ENCODE assay signal across 20 cellular contexts in genomic region chr2:228599781-228600180, GRCh38.
A peak's percentile ranks its signal among the peaks of the same experiment; 100 is the strongest.
DNase-seq lines count a peak whose midpoint lies in the region; ATAC-seq and TF ChIP-seq lines count a peak whose summit lies in the region.
"Had no signal": no experiment of that assay in that cellular context is flagged by ENCODE, and none has a peak within 500 bp of the region (broad histone marks: within the 10 kb centered on the region; RNA-seq: fewer than 3 reads in every experiment).

No MANE protein-coding gene starts in this region.

- no peaks in the 10 kb centered on the region for H4K20me1 ChIP-seq in Karpas-422 (ENCODE audit: insufficient read depth, low read depth, low read length)

- H3K4me1 Mint-ChIP-seq in immature natural killer cell: no peaks in the 10 kb centered on the region

- H3K36me3 Mint-ChIP-seq in immature natural killer cell: no peaks in the 10 kb centered on the region
- H3K36me3 Mint-ChIP-seq: CD4-positive, CD25-positive, alpha-beta regulatory T cell had no signal

- no peaks in the 10 kb centered on the region for H3K27me3 Mint-ChIP-seq in immature natural killer cell (ENCODE audit: low read depth in 3 of 3)
- H3K27me3 Mint-ChIP-seq: CD4-positive, CD25-positive, alpha-beta regulatory T cell had no signal

- H3K9ac ChIP-seq in Karpas-422 (ENCODE audit: low read length): no peak overlapping the region
- H3K9ac ChIP-seq: KMS-11 had no signal

- in situ Hi-C loops in brain microvascular endothelial cell (cut with HindIII; ENCODE audit: low pct_ligation_motif_present, low sequenced_read_pairs): no loop called here

- DNase-seq in Karpas-422 (no peak), brain microvascular endothelial cell (no peak), left colon (no peak), globus pallidus (ENCODE audit: low spot score) (no peak), tibial artery (no peak), immature natural killer cell (no peak)
- DNase-seq: Caco-2; CD4-positive, CD25-positive, alpha-beta regulatory T cell; GDM1; NCI-H1417; NCI-H187; NCI-H2107; NCI-H510A; Peyer's patch had no signal

- peak overlapping the region; percentile 55; the same call in 1 of the 2 replicates for H3K27ac ChIP-seq in ACC112 (ENCODE audit: low read depth, low read length)
- peak overlapping the region; percentile 65 for H3K27ac ChIP-seq in Karpas-422 (ENCODE audit: low read length)
- peak overlapping the region; percentile 67 for H3K27ac ChIP-seq in brain microvascular endothelial cell
- H3K27ac ChIP-seq in tibial artery: no peak overlapping the region
- H3K27ac ChIP-seq: 22Rv1, KMS-11, Peyer's patch had no signal

- peaks cover 0 to 38% (median 14%) of the 10 kb centered on the region in 6 donors for H3K9me3 Mint-ChIP-seq in immature natural killer cell

- H3K36me3 ChIP-seq in ACC112 (ENCODE audit: insufficient read depth, low read length) (no peaks in the 10 kb centered on the region), Karpas-422 (ENCODE audit: insufficient read depth, low read length) (no peaks in the 10 kb centered on the region), brain microvascular endothelial cell (replicated peaks) (no peaks in the 10 kb centered on the region), tibial artery (no peaks in the 10 kb centered on the region)
- H3K36me3 ChIP-seq: Peyer's patch had no signal

- H2AFZ ChIP-seq in ACC112 (ENCODE audit: low read length, unreplicated experiment): peak overlapping the region; percentile 42
- peak overlapping the region; percentile 97 for H2AFZ ChIP-seq in Karpas-422 (ENCODE audit: low read length)

- H3K9me3 ChIP-seq in Karpas-422 (ENCODE audit: low read length) (no peaks in the 10 kb centered on the region), tibial artery (no peaks in the 10 kb centered on the region)
- H3K9me3 ChIP-seq: Caco-2, Peyer's patch had no signal

- no peak overlapping the region for H3K4me3 Mint-ChIP-seq in immature natural killer cell
- H3K4me3 Mint-ChIP-seq: CD4-positive, CD25-positive, alpha-beta regulatory T cell had no signal

- no peak overlapping the region for H3K27ac Mint-ChIP-seq in immature natural killer cell
- H3K27ac Mint-ChIP-seq: CD4-positive, CD25-positive, alpha-beta regulatory T cell had no signal

- intact Hi-C loops in left colon (cut with DNase I, micrococcal nuclease): no loop called here
- intact Hi-C loops in tibial artery (cut with DNase I; ENCODE audit: low total_unique reads): no loop called here

- no peak overlapping the region for H3K4me3 ChIP-seq in ACC112 (ENCODE audit: low read depth, low read length)
- H3K4me3 ChIP-seq in Karpas-422 (ENCODE audit: low read length): no peak overlapping the region; the same call in 1 of the 2 replicates
- H3K4me3 ChIP-seq in brain microvascular endothelial cell (ENCODE audit: low read depth, low read length): no peak overlapping the region
- no peak overlapping the region for H3K4me3 ChIP-seq in tibial artery
- H3K4me3 ChIP-seq: Peyer's patch had no signal

- peak overlapping the region; percentile 68 for H3K4me2 ChIP-seq in Karpas-422 (ENCODE audit: low read depth, low read length, poor library complexity, severe bottlenecking)
- H3K4me2 ChIP-seq: KMS-11 had no signal

- H3K4me1 ChIP-seq in ACC112 (ENCODE audit: control insufficient read depth, insufficient read depth, low read length, unreplicated experiment) (peaks cover 11% of the 10 kb centered on the region), Karpas-422 (ENCODE audit: low read length) (peaks cover 34% of the 10 kb centered on the region), tibial artery (no peaks in the 10 kb centered on the region)
- H3K4me1 ChIP-seq: Caco-2, Peyer's patch had no signal

- H3K79me2 ChIP-seq in ACC112 (ENCODE audit: control insufficient read depth, insufficient read depth, low read length, unreplicated experiment) (no peaks in the 10 kb centered on the region), Karpas-422 (ENCODE audit: low read length) (no peaks in the 10 kb centered on the region)

- H3K27me3 ChIP-seq in ACC112 (ENCODE audit: insufficient read depth, low read length): no peaks in the 10 kb centered on the region
- no peaks in the 10 kb centered on the region for H3K27me3 ChIP-seq in Karpas-422 (ENCODE audit: low read length)
- no peaks in the 10 kb centered on the region for H3K27me3 ChIP-seq in brain microvascular endothelial cell (replicated peaks)
- no peaks in the 10 kb centered on the region for H3K27me3 ChIP-seq in tibial artery
- H3K27me3 ChIP-seq: Peyer's patch had no signal

- H3K9me2 ChIP-seq in Karpas-422 (replicated peaks; ENCODE audit: insufficient read depth, low read length): 0 out of 2 replicates have a peak, but pooled peaks cover 3% of the 10 kb centered on the region

- peak; percentile 48 for ATAC-seq in left colon
- no peak for ATAC-seq in GM18909 (IDR thresholded peaks at IDR 0.05; ENCODE audit: poor library complexity, unreplicated experiment)
- ATAC-seq: HCT116, Right ventricle myocardium inferior had no signal

- TF ChIP-seq CTCF in brain microvascular endothelial cell (IDR thresholded peaks at IDR 0.05; ENCODE audit: low read depth, low read length, missing control alignments) (no peak), tibial artery (IDR thresholded peaks at IDR 0.05) (no peak)

Comparison
In these comparisons a context has a peak if more than half of its experiments do, and no peak if none do; other contexts are left out.
1. H3K27ac ChIP-seq: peak in ACC112 (single experiment), Karpas-422 (single experiment) and brain microvascular endothelial cell (single experiment); none in tibial artery (0 of 2).